Comparison of ENCODE assay signal across 10 cellular contexts in the genomic region with DNA sequence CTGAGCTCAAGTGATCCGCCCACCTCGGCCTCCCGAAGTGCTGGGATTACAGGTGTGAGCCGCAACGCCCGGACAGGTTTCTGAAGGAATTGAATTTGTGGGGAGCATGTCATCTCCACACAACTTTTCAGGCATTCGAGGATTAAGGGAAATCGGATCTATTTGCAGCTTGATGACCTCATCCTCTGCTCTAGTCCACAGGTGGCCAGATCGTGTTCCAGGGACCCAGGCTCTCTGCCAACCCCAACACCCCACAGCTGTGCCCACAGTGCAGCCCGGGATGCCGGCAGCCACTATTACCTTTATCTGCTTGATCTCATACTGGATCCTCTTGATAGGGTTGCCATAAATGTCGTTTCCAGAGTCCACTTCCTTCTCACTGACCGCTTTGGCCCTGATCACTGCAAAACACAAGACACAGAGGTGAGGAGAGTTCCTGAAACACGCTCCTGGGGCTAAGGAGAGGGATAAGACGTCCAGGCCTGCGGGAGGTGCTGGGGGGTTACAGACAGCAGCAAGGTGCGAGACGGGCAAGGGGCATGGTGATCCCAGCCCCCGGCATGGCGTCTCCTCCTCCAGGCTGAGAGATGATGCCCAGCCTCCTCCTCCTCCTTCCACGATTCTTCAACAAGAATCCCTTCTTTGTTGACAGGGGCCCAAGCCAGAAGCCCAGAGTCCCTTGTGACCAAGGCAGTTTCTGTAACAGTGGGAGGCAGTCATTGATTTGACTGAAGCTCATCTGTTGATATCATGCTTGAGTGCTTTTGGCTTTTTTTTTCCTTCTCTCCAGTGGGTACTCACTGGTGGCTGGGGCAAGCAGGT. TPM values are rescaled to one million over a fixed set of nuclear protein-coding genes. Genes with fewer than 3 reads are reported as not detected.
DNase-seq lines count a peak whose midpoint lies in the region; ATAC-seq, FAIRE-seq and TF ChIP-seq lines count a peak whose summit lies in the region.
"Had no signal": no experiment of that assay in that cellular context is flagged by ENCODE, and none has a peak within 500 bp of the region (broad histone marks: within the 10 kb centered on the region; RNA-seq: fewer than 3 reads in every experiment).

No MANE protein-coding gene starts in this region.

- H3K27ac ChIP-seq in SJCRH30, result peak overlapping the region; percentile 69
- H3K27ac ChIP-seq in kidney (ENCODE audit: low read depth in 2 of 2, low read length in 2 of 2), result peak overlapping the region in 1 of 2 donors; percentile 61

- no peak for FAIRE-seq in kidney (lab: Jason Lieb, UNC)
- FAIRE-seq: GM12878 had no signal

- peak overlapping the region; percentile 54; the same call in 1 of the 2 replicates for H3K27ac Mint-ChIP-seq in HFFc6

- no peak overlapping the region for H3K9ac ChIP-seq in skeletal muscle satellite cell (ENCODE audit: low read depth, low read length)
- H3K9ac ChIP-seq in kidney (ENCODE audit: low read length in 2 of 2), result no peak overlapping the region

- H3K27me3 ChIP-seq in SJCRH30, result no peaks in the 10 kb centered on the region
- H3K27me3 ChIP-seq in skeletal muscle satellite cell (ENCODE audit: control insufficient read depth, insufficient read depth, low read length), result no peaks in the 10 kb centered on the region

- H3K4me3 Mint-ChIP-seq in HFFc6, result no peak overlapping the region

- DNase-seq in HFFc6, result no peak
- peak; percentile 96 to 98 for DNase-seq in SJCRH30
- peak; percentile 71 for DNase-seq in Right ventricle myocardium superior
- no peak for DNase-seq in NCI-H1930 (lab: John Stamatoyannopoulos, UW)
- no peak for DNase-seq in kidney
- DNase-seq in middle frontal gyrus (ENCODE audit: extremely low spot score, low spot score), result no peak
- DNase-seq: cortex of kidney had no signal

- H3K36me3 ChIP-seq in SJCRH30 (peaks cover 22% of the 10 kb centered on the region), skeletal muscle satellite cell (ENCODE audit: insufficient read depth, low read length) (peaks cover 33% of the 10 kb centered on the region), kidney (ENCODE audit: control insufficient read depth in 1 of 2, insufficient read depth in 2 of 2, low read length in 2 of 2) (peaks cover 0 to 2% of the 10 kb centered on the region in 2 donors)

- peaks cover 9% of the 10 kb centered on the region for H3K27me3 Mint-ChIP-seq in HFFc6 (ENCODE audit: insufficient read depth)

- H3K9me3 ChIP-seq in SJCRH30 (replicated peaks) (no peaks in the 10 kb centered on the region), skeletal muscle satellite cell (replicated peaks; ENCODE audit: low read length) (no peaks in the 10 kb centered on the region), kidney (ENCODE audit: control insufficient read depth in 1 of 2, low read length in 2 of 2) (no peaks in the 10 kb centered on the region)

- H3K4me2 ChIP-seq in skeletal muscle satellite cell (ENCODE audit: low read length), result peak overlapping the region; percentile 0

- TF ChIP-seq CTCF in HFFc6 (IDR thresholded peaks at IDR 0.05), result no peak
- no peak for TF ChIP-seq CTCF in kidney (IDR thresholded peaks at IDR 0.05; ENCODE audit: borderline replicate concordance, extremely low read depth, insufficient read depth)

- no peaks in the 10 kb centered on the region for H3K9me3 Mint-ChIP-seq in HFFc6

- ATAC-seq in Right ventricle myocardium superior (ENCODE audit: poor library complexity), result peak; percentile 48
- ATAC-seq in HG02759 (IDR thresholded peaks at IDR 0.05; ENCODE audit: unreplicated experiment), result no peak
- ATAC-seq: GM12878 had no signal

- intact Hi-C loops in Right ventricle myocardium superior (cut with DNase I), result no loop called here
- intact Hi-C loops in kidney (cut with DNase I), result no loop called here

- H3K4me3 ChIP-seq in SJCRH30 (0 out of 2 replicates have a peak overlapping the region, but pooled peaks have one; percentile 5), skeletal muscle satellite cell (ENCODE audit: low read length) (no peak overlapping the region), kidney (ENCODE audit: low read length in 2 of 2) (no peak overlapping the region)
- H3K4me3 ChIP-seq: GM12878 had no signal

- peaks cover 49% of the 10 kb centered on the region for H3K4me1 ChIP-seq in SJCRH30
- peaks cover 35% of the 10 kb centered on the region for H3K4me1 ChIP-seq in skeletal muscle satellite cell (ENCODE audit: control insufficient read depth, insufficient read depth, low read length)
- peaks cover 3 to 5% of the 10 kb centered on the region in 2 donors for H3K4me1 ChIP-seq in kidney (ENCODE audit: control insufficient read depth in 1 of 2, insufficient read depth in 1 of 2, low read depth in 1 of 2, low read length in 2 of 2)

- peaks cover 21% of the 10 kb centered on the region for H3K36me3 Mint-ChIP-seq in HFFc6 (ENCODE audit: low read depth)

- peaks cover 63% of the 10 kb centered on the region for H3K4me1 Mint-ChIP-seq in HFFc6 (ENCODE audit: low read depth)

RNA-seq across cellular contexts. Expression of gene CEP295NL, which starts 29.3 kb away (rescaled TPM):
- 1 to 10 TPM in 4 of 6 experiments, under 1 TPM in 2; 0.85 to 2.7 (median 1.6) TPM for total RNA-seq in HFFc6 (2021; fragmentation: NEBNext Ultra II Directional; extraction: Animal tissue kit (Norgen Biotek cat#: 25700))
- 1.3 TPM in 2 replicates for total RNA-seq in SJCRH30 (2014; rRNA removed; shearing (Covaris generic))
- total RNA-seq in Right ventricle myocardium superior, result 0.70 TPM
- 1.0 and 1.5 TPM in 2 replicates for total RNA-seq in skeletal muscle satellite cell (2012; rRNA removed)
- total RNA-seq in kidney, result 3.6 TPM
- not detected for polyA plus RNA-seq in kidney (ENCODE audit: insufficient read depth, low read depth, low replicate concordance)
- total RNA-seq: GM12878 had no signal
- polyA plus RNA-seq: GM12878 had no signal

RNA-seq across cellular contexts. Expression of gene USP36, which starts 33.1 kb away (rescaled TPM):
- 10 to 100 TPM; 43.6 to 50.3 (median 46.2) TPM for total RNA-seq in HFFc6 (2021; fragmentation: NEBNext Ultra II Directional; extraction: Animal tissue kit (Norgen Biotek cat#: 25700))
- total RNA-seq in SJCRH30 (2014; rRNA removed; shearing (Covaris generic)), result 42.8 and 48.2 TPM in 2 replicates
- total RNA-seq in Right ventricle myocardium superior (17.8 TPM), kidney (66.2 TPM)
- 25.3 and 29.1 TPM in 2 replicates for total RNA-seq in skeletal muscle satellite cell (2012; rRNA removed)
- 17.0 TPM for polyA plus RNA-seq in kidney (ENCODE audit: insufficient read depth, low read depth, low replicate concordance)

RNA-seq across cellular contexts. Expression of gene TIMP2, which starts 51.5 kb away (rescaled TPM):
- 100 to 1,000 TPM; 547 to 705 (median 601) TPM for total RNA-seq in HFFc6 (2021; fragmentation: NEBNext Ultra II Directional; extraction: Animal tissue kit (Norgen Biotek cat#: 25700))
- 65.6 and 66.9 TPM in 2 replicates for total RNA-seq in SJCRH30 (2014; rRNA removed; shearing (Covaris generic))
- total RNA-seq in Right ventricle myocardium superior, result 114 TPM
- 44.4 and 67.9 TPM in 2 replicates for total RNA-seq in skeletal muscle satellite cell (2012; rRNA removed)
- 172 TPM for total RNA-seq in kidney
- 72.1 TPM for polyA plus RNA-seq in kidney (ENCODE audit: insufficient read depth, low read depth, low replicate concordance)

Comparison
In these comparisons a context has a peak if more than half of its experiments do, and no peak if none do; other contexts are left out.
1. DNase-seq: peak in SJCRH30 (2 of 2) and Right ventricle myocardium superior (single experiment); none in HFFc6 (single experiment), NCI-H1930 (0 of 2), kidney (single experiment) and middle frontal gyrus (single experiment).